ENCODE assay signal across 8 cellular contexts in the genomic region with DNA sequence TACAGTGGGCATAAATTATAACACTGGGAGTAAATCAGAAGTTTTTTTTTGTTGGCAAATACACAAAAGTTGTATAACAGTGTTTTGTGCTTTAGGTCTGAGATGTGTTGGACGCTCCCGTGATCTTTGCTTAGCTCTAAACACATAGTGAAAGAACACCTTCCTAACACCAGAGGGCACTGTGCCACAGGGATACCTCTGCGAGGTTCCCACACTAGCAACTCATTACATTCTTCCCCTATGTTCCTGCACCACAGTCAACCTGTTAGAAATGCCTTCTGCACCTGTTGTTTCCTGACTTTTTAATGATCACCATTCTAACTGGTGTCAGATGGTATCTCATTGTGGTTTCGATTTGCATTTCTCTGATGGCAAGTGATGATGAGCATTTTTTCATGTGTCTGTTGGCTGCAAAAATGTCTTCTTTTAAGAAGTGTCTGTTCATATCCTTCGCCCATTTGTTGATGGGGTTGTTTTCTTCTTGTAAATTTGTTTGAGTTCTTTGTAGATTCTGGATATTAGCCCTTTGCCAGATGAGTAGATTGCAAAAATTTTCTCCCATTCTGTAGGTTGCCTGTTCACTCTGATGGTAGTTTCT. TPM values are rescaled to one million over a fixed set of nuclear protein-coding genes. Genes with fewer than 3 reads are reported as not detected.
A peak's percentile ranks its signal among the peaks of the same experiment; 100 is the strongest.
DNase-seq lines count a peak whose midpoint lies in the region; ATAC-seq, FAIRE-seq and TF ChIP-seq lines count a peak whose summit lies in the region.
"Not testable (repeated sequence)": the region's sequence is repeated elsewhere in the genome, so short reads cannot be mapped to it uniquely, and the experiment has no call there.

No MANE protein-coding gene starts in this region.

- H3K9me3 ChIP-seq in DND-41 (ENCODE audit: insufficient read depth, low read length, severe bottlenecking); H1 (ENCODE audit: insufficient read depth in 2 of 2, low read depth in 1 of 2, low read length in 1 of 2): not testable (repeated sequence)

- H2AFZ ChIP-seq in DND-41 (ENCODE audit: low read depth, low read length), result 0 out of 2 replicates have a peak overlapping the region, but pooled peaks have one; percentile 47
- H2AFZ ChIP-seq in H1 (ENCODE audit: low read length), result not testable (repeated sequence)

- not testable (repeated sequence) for H2BK120ac ChIP-seq in H1 (replicated peaks; ENCODE audit: low read depth, low read length)

- H3K27ac Mint-ChIP-seq in mesothelial cell of epicardium, result not testable (repeated sequence)

- TF ChIP-seq RAD21 in H1 (IDR thresholded peaks at IDR 0.05 in 1 of 2, conservative IDR thresholded peaks at IDR 0.05 in 1 of 2; ENCODE audit: low read depth in 2 of 2, low read length in 2 of 2), result peak; percentile 88 to 89

- not testable (repeated sequence) for H4K8ac ChIP-seq in H1 (ENCODE audit: extremely low read depth, insufficient read depth, low read length)

- H2BK5ac ChIP-seq in H1 (ENCODE audit: low read depth, low read length), result not testable (repeated sequence)

- H4K91ac ChIP-seq in H1 (replicated peaks; ENCODE audit: insufficient read length, low read length), result not testable (repeated sequence)

- not testable (repeated sequence) for H3K27me3 Mint-ChIP-seq in mesothelial cell of epicardium (ENCODE audit: low read depth)

- H3K4ac ChIP-seq in H1 (replicated peaks; ENCODE audit: insufficient read length, low read depth, low read length), result not testable (repeated sequence)

- H3K27ac ChIP-seq in DND-41 (ENCODE audit: low read length); H1 (ENCODE audit: low read depth, low read length): not testable (repeated sequence)

- not testable (repeated sequence) for TF ChIP-seq EP300 in H1 (IDR thresholded peaks at IDR 0.05; ENCODE audit: borderline replicate concordance in 1 of 2, low read depth in 2 of 2, low read length in 2 of 2)

- H3K4me1 Mint-ChIP-seq in mesothelial cell of epicardium, result not testable (repeated sequence)

- WGBS in H1 (ENCODE audit: extremely low coverage in 1 of 2, insufficient coverage in 1 of 2, insufficient read length in 1 of 2, insufficient replicate concordance in 2 of 2, low coverage in 1 of 2, low lambda C conversion rate in 2 of 2, missing lambda C conversion rate in 1 of 2), 2 experiments, result 52% methylated on average over 5 of the region's 5 CpGs; no CpG with 5 or more reads in 1 of the 2 experiments

- H3K9me3 Mint-ChIP-seq in mesothelial cell of epicardium, result not testable (repeated sequence)

- not testable (repeated sequence) for H3K27me3 ChIP-seq in DND-41 (ENCODE audit: insufficient read depth, low read length, poor library complexity); H1 (replicated peaks in 1 of 4; ENCODE audit: control insufficient read depth in 3 of 4, extremely low read depth in 1 of 4, insufficient read depth in 3 of 4, low read length in 3 of 4)

- CTCF ChIA-PET in H1 (lab: Charles Lee; ENCODE audit: partially characterized antibody), result interaction anchor here (0.5 to 2.5 kb wide), 15 partner anchors 12 to 921 kb away, joined by 3 to 9 read pairs (median 4); no protein-coding TSS in a partner anchor

- not testable (repeated sequence) for H3K14ac ChIP-seq in H1 (ENCODE audit: insufficient read length)

- not testable (repeated sequence) for H3K23ac ChIP-seq in H1 (ENCODE audit: insufficient read length)

- not testable (repeated sequence) for H3K36me3 Mint-ChIP-seq in mesothelial cell of epicardium

- H3K4me1 ChIP-seq in DND-41 (ENCODE audit: insufficient read depth, low read length), result peaks cover 26% of the 10 kb centered on the region
- not testable (repeated sequence) for H3K4me1 ChIP-seq in H1 (replicated peaks in 1 of 4; ENCODE audit: control insufficient read depth in 3 of 4, insufficient read depth in 4 of 4, low read length in 3 of 4)

- ATAC-seq in DND-41 (ENCODE audit: insufficient read depth, low read depth) (peak; percentile 64), GM21717 (IDR thresholded peaks at IDR 0.05; ENCODE audit: unreplicated experiment) (peak; percentile 41)

- peaks cover 21% of the 10 kb centered on the region for H3K79me2 ChIP-seq in DND-41 (ENCODE audit: insufficient read depth, low read length)
- peaks cover 0 to 28% of the 10 kb centered on the region in 2 experiments; a peak in 2 of 4 replicates for H3K79me2 ChIP-seq in H1 (ENCODE audit: control insufficient read depth in 1 of 2, insufficient read depth in 2 of 2, low read length in 2 of 2)

- H3K4me3 ChIP-seq in DND-41 (ENCODE audit: low read depth in 1 of 2, low read length in 2 of 2); H1 (ENCODE audit: extremely low read depth in 1 of 4, insufficient read depth in 2 of 4, low read depth in 3 of 4, low read length in 4 of 4): not testable (repeated sequence)

- H3K36me3 ChIP-seq in DND-41 (ENCODE audit: insufficient read depth, low read length); H1 (ENCODE audit: control insufficient read depth in 2 of 4, insufficient read depth in 4 of 4, low read length in 3 of 4): not testable (repeated sequence)

- not testable (repeated sequence) for H3K23me2 ChIP-seq in H1 (ENCODE audit: low read depth, low read length)

- H3K4me2 ChIP-seq in DND-41 (ENCODE audit: insufficient read depth, low read length), result peak overlapping the region; percentile 41; the same call in 1 of the 2 replicates
- H3K4me2 ChIP-seq in H1 (ENCODE audit: insufficient read depth in 1 of 2, low read depth in 2 of 2, low read length in 2 of 2), result not testable (repeated sequence)

- FAIRE-seq in H1 (lab: Jason Lieb, UNC), result peak; percentile 87

- not testable (repeated sequence) for H3K79me1 ChIP-seq in H1 (ENCODE audit: low read depth, low read length)

- not testable (repeated sequence) for H2BK20ac ChIP-seq in H1 (ENCODE audit: low read length)

- H2BK15ac ChIP-seq in H1 (ENCODE audit: low read length), result not testable (repeated sequence)

- not testable (repeated sequence) for H3K9ac ChIP-seq in DND-41 (ENCODE audit: low read depth, low read length); H1 (replicated peaks in 1 of 4; ENCODE audit: extremely low read depth in 1 of 4, low read depth in 3 of 4, low read length in 3 of 4)

- H2AK5ac ChIP-seq in H1 (ENCODE audit: low read depth, low read length), result not testable (repeated sequence)

- not testable (repeated sequence) for H4K5ac ChIP-seq in H1 (ENCODE audit: insufficient read length, low read depth, low read length)

- TF ChIP-seq CTCF in DND-41 (IDR thresholded peaks at IDR 0.05; ENCODE audit: borderline replicate concordance, extremely low read depth, low read length, poor library complexity, severe bottlenecking) (peak; percentile 86), H1 (IDR thresholded peaks at IDR 0.05; ENCODE audit: control extremely low read depth in 1 of 3, insufficient read depth in 1 of 3, low read depth in 1 of 3, low read length in 3 of 3) (peak; percentile 45 to 82 (median 77)), mesothelial cell of epicardium (IDR thresholded peaks at IDR 0.05; ENCODE audit: unreplicated experiment) (peak; percentile 59)

- H3K4me3 Mint-ChIP-seq in mesothelial cell of epicardium, result not testable (repeated sequence)

- not testable (repeated sequence) for H4K20me1 ChIP-seq in DND-41 (ENCODE audit: insufficient read depth, low read length); H1 (replicated peaks in 1 of 2; ENCODE audit: control insufficient read depth in 1 of 2, insufficient read depth in 2 of 2, low read length in 2 of 2)

- DNase-seq in DND-41 (peak; percentile 76), HuH-7 (ENCODE audit: low spot score) (peak; percentile 40), NOMO-1 treated with DMSO at 0.1 percent for 48 hours (lab: John Stamatoyannopoulos, UW; ENCODE audit: unreplicated experiment) (peak; percentile 85), H1 (ENCODE audit: low read depth in 1 of 2, low spot score in 2 of 2) (peak in 1 of 2 experiments; percentile 61), mesothelial cell of epicardium (ENCODE audit: low spot score in 2 of 2, unreplicated experiment in 2 of 2) (peak in 1 of 2 experiments; percentile 62)
- DNase-seq in activated CD8-positive, alpha-beta memory T cell treated with anti-CD3 and anti-CD28 coated beads for 4 hours (ENCODE audit: low read depth in 2 of 2), result peak; percentile 37 to 41
- DNase-seq in stimulated activated CD8-positive, alpha-beta memory T cell treated with anti-CD3 and anti-CD28 coated beads, Interleukin-7, amount 100 ng/mL, for 24 hours (ENCODE audit: low read depth), result peak; percentile 30

- H3K18ac ChIP-seq in H1 (ENCODE audit: extremely low read depth, low read length), result not testable (repeated sequence)

- not testable (repeated sequence) for H2BK12ac ChIP-seq in H1 (ENCODE audit: low read depth, low read length)

- POLR2A ChIA-PET in H1 (lab: Charles Lee; ENCODE audit: partially characterized antibody), result interaction anchor here (0.6 to 1.4 kb wide), 3 partner anchors 10 to 35 kb away, joined by 3 to 7 read pairs (median 3); no protein-coding TSS in a partner anchor

- not testable (repeated sequence) for TF ChIP-seq POLR2A in H1 (IDR thresholded peaks at IDR 0.05; ENCODE audit: control extremely low read depth in 1 of 2, low read depth in 2 of 2, low read length in 2 of 2)

- not testable (repeated sequence) for H3K56ac ChIP-seq in H1 (replicated peaks; ENCODE audit: insufficient read length, low read depth, low read length)

TF ChIP-seq in H1, 55 proteins besides CTCF, POLR2A, EP300 and RAD21:
- TF ChIP-seq TEAD4 (IDR thresholded peaks at IDR 0.05; ENCODE audit: low read depth, low read length), result peak; percentile 84

RNA-seq across cellular contexts. Expression of a gene that starts 4.8 kb away (rescaled TPM):
- 445 TPM in 2 replicates for total RNA-seq in H1 (2021; fragmentation: NEBNext Ultra II Directional; extraction: Animal tissue kit (Norgen Biotek cat#: 25700))
- polyA plus RNA-seq in H1 (2011; rRNA removed), result 68.2 and 94.4 TPM in 2 replicates
- 178 TPM for polyA plus RNA-seq in H1 (2011; cell fraction: cytosol; rRNA removed)
- polyA plus RNA-seq in H1 (2011; cell fraction: nucleus; rRNA removed), result 83.3 TPM
- 228 to 439 TPM (median 275 TPM) in 4 replicates for polyA plus RNA-seq in H1 (2012, experiment 1 of 2)
- polyA plus RNA-seq in H1 (2012, experiment 2 of 2), result 39.4 TPM
- polyA plus RNA-seq in H1 (2013, experiment 1 of 2), result 374 TPM
- polyA plus RNA-seq in H1 (2013, experiment 2 of 2), result 374 TPM
- polyA minus RNA-seq in H1 (2011; rRNA and poly(A)+ RNA removed), result 216 and 217 TPM in 2 replicates
- 142 TPM for polyA minus RNA-seq in H1 (2011; cell fraction: cytosol; rRNA and poly(A)+ RNA removed)
- polyA minus RNA-seq in H1 (2011; cell fraction: nucleus; rRNA and poly(A)+ RNA removed), result 125 TPM
- total RNA-seq in mesothelial cell of epicardium, result 114 to 119 TPM (median 117 TPM) in 3 replicates
